Comparison of ENCODE assay signal across 1 cellular context in the genomic region with DNA sequence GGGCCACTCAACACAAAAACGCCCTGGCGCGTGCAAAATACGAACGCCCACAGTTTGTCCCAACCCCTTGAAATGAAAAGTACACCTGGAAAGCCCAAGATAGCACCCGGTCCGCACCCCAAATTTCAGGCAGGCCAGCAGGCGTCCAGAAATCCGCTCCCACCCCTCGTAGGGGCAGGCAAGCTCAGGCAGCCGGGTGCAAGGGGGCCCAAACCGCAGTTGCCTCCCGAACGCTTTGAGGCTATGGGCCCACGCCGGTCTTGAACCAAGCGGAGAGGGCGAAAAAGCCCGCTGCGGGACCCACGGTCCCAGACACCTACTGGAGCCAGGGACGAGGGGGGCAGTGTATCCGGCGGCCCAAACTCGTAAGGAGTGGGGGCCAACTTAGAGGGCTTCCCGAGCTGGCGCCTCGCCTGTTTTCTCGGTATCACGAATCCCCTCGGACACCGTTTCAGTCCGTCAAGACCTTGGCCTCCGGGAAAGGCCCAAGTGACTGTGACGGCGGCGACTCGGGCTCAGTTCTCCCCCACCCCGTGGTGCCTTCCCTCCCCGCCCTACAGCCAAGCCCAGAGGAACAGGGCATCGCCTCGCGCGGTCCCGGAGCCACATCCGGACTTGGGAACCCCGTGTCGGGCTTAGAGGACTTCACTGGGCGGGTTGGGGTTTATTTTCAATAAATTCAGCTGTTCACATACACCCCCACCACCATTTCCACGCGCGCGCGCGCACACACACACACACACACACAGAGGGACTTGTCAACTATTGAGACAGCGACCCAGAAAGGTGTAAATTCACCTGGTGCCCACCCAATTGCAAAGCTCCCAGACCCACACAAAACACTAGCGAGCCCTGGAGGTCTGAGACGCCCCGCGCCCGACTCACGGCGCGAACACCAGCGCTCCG.
TF ChIP-seq lines count a peak whose summit lies in the region.

No MANE protein-coding gene starts in this region.

TF ChIP-seq in endothelial cell of umbilical vein, 7 proteins besides CTCF, POLR2A, EP300 and RAD21 (continued from another document):
- TF ChIP-seq JUN (IDR thresholded peaks at IDR 0.05; ENCODE audit: borderline replicate concordance, insufficient read depth, insufficient read length, low read depth) (no peak), POLR2AphosphoS5 (IDR thresholded peaks at IDR 0.05; ENCODE audit: insufficient read depth, low read depth, low read length) (no peak)
TF ChIP-seq in endothelial cell of umbilical vein: peak in this region for 1.
